Comparison of ENCODE assay signal across 19 cellular contexts in the genomic region with DNA sequence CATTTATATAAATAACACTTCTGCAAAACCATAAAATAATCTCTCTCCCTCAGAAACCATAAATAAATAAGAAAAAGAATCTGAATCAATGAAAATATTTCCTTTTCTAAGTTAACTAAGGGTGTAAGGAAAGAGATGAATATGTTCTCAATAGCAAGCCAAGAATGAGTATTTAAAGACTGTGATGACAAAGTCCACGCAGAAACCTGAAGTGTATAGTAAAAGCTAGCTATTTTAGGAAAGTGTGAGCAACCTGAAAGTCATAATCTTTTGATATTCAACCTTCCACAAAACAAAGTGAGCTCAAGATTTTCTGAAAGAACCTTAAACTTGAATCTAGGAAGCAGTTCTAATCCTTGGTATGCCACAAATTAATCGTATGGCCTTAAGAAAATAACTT. TPM values are rescaled to one million over a fixed set of nuclear protein-coding genes. Genes with fewer than 3 reads are reported as not detected.
DNase-seq lines count a peak whose midpoint lies in the region; ATAC-seq and TF ChIP-seq lines count a peak whose summit lies in the region.
"Had no signal": no experiment of that assay in that cellular context is flagged by ENCODE, and none has a peak within 500 bp of the region (broad histone marks: within the 10 kb centered on the region; RNA-seq: fewer than 3 reads in every experiment).

No MANE protein-coding gene starts in this region.

- H3K9me3 Mint-ChIP-seq in activated T-cell treated with anti-CD3 and anti-CD28 coated beads, Interleukin-2, amount 50 U/mL, for 4 hours: no peaks in the 10 kb centered on the region
- H3K9me3 Mint-ChIP-seq: HFFc6 had no signal

- H3K27me3 Mint-ChIP-seq in activated T-cell treated with anti-CD3 and anti-CD28 coated beads, Interleukin-2, amount 50 U/mL, for 4 hours (ENCODE audit: low read depth): peaks cover 8% of the 10 kb centered on the region
- H3K27me3 Mint-ChIP-seq: CD4-positive, CD25-positive, alpha-beta regulatory T cell; CD8-positive, alpha-beta memory T cell had no signal

- H3K9ac ChIP-seq in OCI-LY1 (ENCODE audit: low read length) (no peak overlapping the region), smooth muscle cell (ENCODE audit: low read depth) (no peak overlapping the region)

- H3K27me3 ChIP-seq in OCI-LY1 (ENCODE audit: insufficient read depth, low read length): no peaks in the 10 kb centered on the region
- no peaks in the 10 kb centered on the region for H3K27me3 ChIP-seq in smooth muscle cell (ENCODE audit: low read depth)
- H3K27me3 ChIP-seq: BE2C had no signal

- H2AFZ ChIP-seq in OCI-LY1 (ENCODE audit: low read length) (peak overlapping the region; percentile 67; the same call in 1 of the 2 replicates), smooth muscle cell (ENCODE audit: low read depth) (peak overlapping the region; percentile 33)

- H3K9me2 ChIP-seq in OCI-LY1 (ENCODE audit: low read depth, low read length): no peaks in the 10 kb centered on the region

- H3K36me3 Mint-ChIP-seq in activated T-cell treated with anti-CD3 and anti-CD28 coated beads, Interleukin-2, amount 50 U/mL, for 4 hours (ENCODE audit: insufficient read depth): no peaks in the 10 kb centered on the region
- H3K36me3 Mint-ChIP-seq: CD4-positive, CD25-positive, alpha-beta regulatory T cell had no signal

- H3K4me3 ChIP-seq in OCI-LY1 (ENCODE audit: low read depth, low read length, poor library complexity, severe bottlenecking) (no peak overlapping the region), smooth muscle cell (no peak overlapping the region)

- no peak for TF ChIP-seq CTCF in OCI-LY1 (IDR thresholded peaks at IDR 0.05; ENCODE audit: low read length)
- no peak for TF ChIP-seq CTCF in smooth muscle cell (IDR thresholded peaks at IDR 0.05; ENCODE audit: borderline replicate concordance, insufficient read depth, poor library complexity, severe bottlenecking)

- H3K4me1 Mint-ChIP-seq in activated T-cell treated with anti-CD3 and anti-CD28 coated beads, Interleukin-2, amount 50 U/mL, for 4 hours (ENCODE audit: low read depth): no peaks in the 10 kb centered on the region

- H3K4me2 ChIP-seq in OCI-LY1 (ENCODE audit: low read length) (no peak overlapping the region), smooth muscle cell (no peak overlapping the region)

- no peaks in the 10 kb centered on the region for H3K79me2 ChIP-seq in OCI-LY1 (ENCODE audit: insufficient read depth, low read length)
- no peaks in the 10 kb centered on the region for H3K79me2 ChIP-seq in smooth muscle cell (ENCODE audit: low read depth)

- no peaks in the 10 kb centered on the region for H3K36me3 ChIP-seq in OCI-LY1 (ENCODE audit: insufficient read depth, low read length)
- H3K36me3 ChIP-seq in smooth muscle cell (ENCODE audit: low read depth): no peaks in the 10 kb centered on the region
- H3K36me3 ChIP-seq: BE2C had no signal

- DNase-seq in activated T-cell treated with anti-CD3 and anti-CD28 coated beads, Interleukin-2, amount 50 U/mL, for 4 hours: no peak
- DNase-seq in activated T-cell treated with anti-CD3 and anti-CD28 coated beads for 4 hours (no peak), smooth muscle cell (lab: John Stamatoyannopoulos, UW; ENCODE audit: unreplicated experiment) (no peak), DMS53 (lab: John Stamatoyannopoulos, UW) (no peak), foreskin melanocyte (no peak), cerebellar nuclear complex (lab: John Stamatoyannopoulos, UW) (no peak)
- DNase-seq: ACHN; BE2C; C1 segment of cervical spinal cord; CD4-positive, CD25-positive, alpha-beta regulatory T cell; CD8-positive, alpha-beta memory T cell; COR-L47; DMS 273 treated with DMSO at 0.1 percent for 48 hours; GOT3; H7; HFFc6 had no signal

- ATAC-seq in activated T-cell treated with anti-CD3 and anti-CD28 coated beads, Interleukin-2, amount 50 U/mL, for 4 hours: peak; percentile 40 to 58
- ATAC-seq: HCT116 had no signal

- peaks cover 10% of the 10 kb centered on the region for H3K4me1 ChIP-seq in OCI-LY1 (ENCODE audit: insufficient read depth, low read length, severe bottlenecking)
- no peaks in the 10 kb centered on the region for H3K4me1 ChIP-seq in smooth muscle cell (ENCODE audit: low read depth)
- H3K4me1 ChIP-seq: BE2C had no signal

- H4K20me1 ChIP-seq in OCI-LY1 (ENCODE audit: insufficient read depth, low read length): no peaks in the 10 kb centered on the region
- no peaks in the 10 kb centered on the region for H4K20me1 ChIP-seq in smooth muscle cell (ENCODE audit: low read depth)

- no peak overlapping the region for H3K4me3 Mint-ChIP-seq in activated T-cell treated with anti-CD3 and anti-CD28 coated beads, Interleukin-2, amount 50 U/mL, for 4 hours
- H3K4me3 Mint-ChIP-seq: CD4-positive, CD25-positive, alpha-beta regulatory T cell; CD8-positive, alpha-beta memory T cell; HFFc6 had no signal

- H3K27ac ChIP-seq in OCI-LY1 (ENCODE audit: low read depth, low read length, poor library complexity, severe bottlenecking): no peak overlapping the region
- no peak overlapping the region for H3K27ac ChIP-seq in smooth muscle cell (ENCODE audit: low read depth)
- H3K27ac ChIP-seq: HL-60 had no signal

- H3F3A ChIP-seq in OCI-LY1 (ENCODE audit: insufficient read depth, low read length): no peaks in the 10 kb centered on the region
- no peaks in the 10 kb centered on the region for H3F3A ChIP-seq in smooth muscle cell (ENCODE audit: low read depth)

- 89% methylated on average over 2 of the region's 2 CpGs for WGBS in smooth muscle cell (ENCODE audit: low lambda C conversion rate)

- H3K9me3 ChIP-seq in OCI-LY1 (ENCODE audit: low read length) (no peaks in the 10 kb centered on the region), smooth muscle cell (replicated peaks; ENCODE audit: low read depth) (no peaks in the 10 kb centered on the region)
- H3K9me3 ChIP-seq: BE2C had no signal

RNA-seq across cellular contexts. Expression of a gene that starts 15.9 kb away (rescaled TPM):
- total RNA-seq in activated T-cell treated with anti-CD3 and anti-CD28 coated beads, Interleukin-2, amount 50 U/mL, for 4 hours: 1 to 10 TPM in 2 of 3 donors, under 1 TPM in 1; 0.68 to 6.7 (median 1.2) TPM
- total RNA-seq in smooth muscle cell: 0.49 and 0.58 TPM in 2 replicates
- polyA plus RNA-seq in smooth muscle cell: 0.13 TPM in 1 of 2 replicates, not detected in the other
